19 cellular contexts compared by ENCODE assay signal in the genomic region with DNA sequence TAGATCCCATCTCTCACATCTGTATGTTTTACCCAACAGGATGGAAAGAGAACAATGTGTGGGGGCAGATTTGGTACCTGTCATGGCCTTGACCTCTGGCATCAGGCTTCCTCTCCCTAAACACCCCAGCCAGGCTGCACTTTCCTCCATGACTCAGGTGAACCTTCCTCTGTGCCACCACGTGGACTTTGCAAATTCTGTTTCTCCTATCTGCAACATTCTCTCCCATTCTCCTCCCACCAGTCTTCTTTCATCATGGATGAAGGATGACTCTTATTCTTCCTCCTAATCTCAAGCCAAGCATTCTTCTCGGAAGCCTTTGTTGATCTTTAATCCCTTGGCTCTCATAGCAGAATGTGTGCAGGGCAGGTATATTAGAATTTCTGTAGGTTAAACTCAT.
DNase-seq lines count a peak whose midpoint lies in the region; ATAC-seq lines count a peak whose summit lies in the region.
"Had no signal": no experiment of that assay in that cellular context is flagged by ENCODE, and none has a peak within 500 bp of the region (broad histone marks: within the 10 kb centered on the region; RNA-seq: fewer than 3 reads in every experiment).

No MANE protein-coding gene starts in this region.

- peaks cover 0 to 10% (median 7%) of the 10 kb centered on the region in 5 donors for H3K9me3 Mint-ChIP-seq in CD8-positive, alpha-beta memory T cell
- H3K9me3 Mint-ChIP-seq in central memory CD8-positive, alpha-beta T cell = no peaks in the 10 kb centered on the region

- H3K9me3 ChIP-seq in CD8-positive, alpha-beta memory T cell (ENCODE audit: low read length) = no peaks in the 10 kb centered on the region

- no peak overlapping the region for H3K4me3 ChIP-seq in CD8-positive, alpha-beta memory T cell (ENCODE audit: low read length)
- H3K4me3 ChIP-seq: A549 had no signal

- no peak for ATAC-seq in central memory CD8-positive, alpha-beta T cell (replicated peaks; ENCODE audit: extremely low read depth, poor library complexity, severe bottlenecking)
- no peak for ATAC-seq in stimulated activated naive CD8-positive, alpha-beta T cell treated with anti-CD3 and anti-CD28 coated beads, Interleukin-15, Interleukin-2, amounts not matched to agents 100 U/mL and 50 U/mL, for 24 hours
- ATAC-seq in GM21526 (IDR thresholded peaks at IDR 0.05; ENCODE audit: low FRiP score, unreplicated experiment) = no peak
- ATAC-seq in HG02884 (IDR thresholded peaks at IDR 0.05; ENCODE audit: unreplicated experiment) = no peak
- no peak for ATAC-seq in HG03439 (IDR thresholded peaks at IDR 0.05; ENCODE audit: unreplicated experiment)
- ATAC-seq: A549, PC-3 had no signal

- peaks cover 5% of the 10 kb centered on the region for H3K4me1 ChIP-seq in CD8-positive, alpha-beta memory T cell (ENCODE audit: insufficient read depth, low read length)

- peaks cover 0 to 17% (median 0%) of the 10 kb centered on the region in 3 donors for H3K36me3 Mint-ChIP-seq in CD8-positive, alpha-beta memory T cell
- peaks cover 3% of the 10 kb centered on the region for H3K36me3 Mint-ChIP-seq in central memory CD8-positive, alpha-beta T cell (ENCODE audit: insufficient read depth)
- H3K36me3 Mint-ChIP-seq: CD14-positive monocyte had no signal

- POLR2A ChIA-PET in CD8-positive, alpha-beta memory T cell (lab: Charles Lee) = no interaction called here

- peak overlapping the region in 4 of 7 donors; percentile 21 to 66 (median 34) for H3K4me3 Mint-ChIP-seq in CD8-positive, alpha-beta memory T cell
- peak overlapping the region; percentile 3 for H3K4me3 Mint-ChIP-seq in central memory CD8-positive, alpha-beta T cell
- H3K4me3 Mint-ChIP-seq: IgD-negative memory B cell had no signal

- peaks cover 41 to 49% (median 42%) of the 10 kb centered on the region in 3 donors for H3K4me1 Mint-ChIP-seq in CD8-positive, alpha-beta memory T cell
- H3K4me1 Mint-ChIP-seq in central memory CD8-positive, alpha-beta T cell = peaks cover 36% of the 10 kb centered on the region
- H3K4me1 Mint-ChIP-seq: CD14-positive monocyte had no signal

- no peak overlapping the region for H3K27ac ChIP-seq in CD8-positive, alpha-beta memory T cell (ENCODE audit: low read depth, low read length)
- H3K27ac ChIP-seq: A549, RWPE1 had no signal

- H3K27me3 ChIP-seq in CD8-positive, alpha-beta memory T cell (ENCODE audit: insufficient read depth, low read length, poor library complexity, severe bottlenecking) = no peaks in the 10 kb centered on the region

- no peaks in the 10 kb centered on the region for H3K36me3 ChIP-seq in CD8-positive, alpha-beta memory T cell (ENCODE audit: insufficient read depth, low read length)

- peaks cover 0 to 12% of the 10 kb centered on the region in 2 donors for H3K27me3 Mint-ChIP-seq in CD8-positive, alpha-beta memory T cell
- H3K27me3 Mint-ChIP-seq in central memory CD8-positive, alpha-beta T cell = peaks cover 12% of the 10 kb centered on the region

- CTCF ChIA-PET in CD8-positive, alpha-beta memory T cell (lab: Charles Lee) = no interaction called here

- H3K27ac Mint-ChIP-seq in CD8-positive, alpha-beta memory T cell = peak overlapping the region in 1 of 8 donors; percentile 18
- peak overlapping the region; percentile 40 for H3K27ac Mint-ChIP-seq in central memory CD8-positive, alpha-beta T cell (ENCODE audit: low read depth)
- H3K27ac Mint-ChIP-seq: IgD-negative memory B cell had no signal

- DNase-seq in CD8-positive, alpha-beta memory T cell = no peak
- DNase-seq in NCI-H226 (peak; percentile 24), NCI-H345 (lab: John Stamatoyannopoulos, UW) (no peak)
- no peak for DNase-seq in central memory CD8-positive, alpha-beta T cell (ENCODE audit: low spot score in 2 of 2)
- DNase-seq in stimulated activated naive CD8-positive, alpha-beta T cell treated with anti-CD3 and anti-CD28 coated beads, Interleukin-15, Interleukin-2, amounts not matched to agents 100 U/mL and 50 U/mL, for 24 hours = peak; percentile 16
- DNase-seq: EL, H7, NCI-H1417, NCI-H1930, NCI-H510A, NCI-H774, PC-3 had no signal

Comparison
In these comparisons a context has a peak if more than half of its experiments do, and no peak if none do; other contexts are left out.
1. DNase-seq: peak in NCI-H226 (single experiment) and stimulated activated naive CD8-positive, alpha-beta T cell treated with anti-CD3 and anti-CD28 coated beads, Interleukin-15, Interleukin-2, amounts not matched to agents 100 U/mL and 50 U/mL, for 24 hours (single experiment); none in CD8-positive, alpha-beta memory T cell (0 of 5), central memory CD8-positive, alpha-beta T cell (0 of 2) and NCI-H345 (single experiment).